Comparison of ENCODE assay signal across 24 cellular contexts in genomic region chr14:72243894-72244293, GRCh38.
A peak's percentile ranks its signal among the peaks of the same experiment; 100 is the strongest.
DNase-seq lines count a peak whose midpoint lies in the region; ATAC-seq, FAIRE-seq and TF ChIP-seq lines count a peak whose summit lies in the region.
"Had no signal": no experiment of that assay in that cellular context is flagged by ENCODE, and none has a peak within 500 bp of the region (broad histone marks: within the 10 kb centered on the region; RNA-seq: fewer than 3 reads in every experiment).

No MANE protein-coding gene starts in this region.

- intact Hi-C loops in Right ventricle myocardium inferior (cut with DNase I) (no loop called here), GM12878 (cut with micrococcal nuclease; ENCODE audit: unreplicated experiment) (no loop called here), left ventricle myocardium superior (cut with micrococcal nuclease) (no loop called here)

- POLR2A ChIA-PET in GM12878 (lab: Charles Lee), result interaction anchor here (1.0 kb wide), 1 partner anchor 48 kb away, joined by 3 read pairs; no protein-coding TSS in a partner anchor

- H2AFZ ChIP-seq in GM12878 (ENCODE audit: control insufficient read depth, low read depth, low read length), result no peak overlapping the region

- no peaks in the 10 kb centered on the region for H3K79me2 ChIP-seq in GM12878 (ENCODE audit: control insufficient read depth, insufficient read depth, low read length)

- CTCF ChIA-PET in GM12878 (lab: Yijun Ruan, JAX), result interaction anchor here (1.0 kb wide), 2 partner anchors 13 to 28 kb away, joined by 3 read pairs; no protein-coding TSS in a partner anchor

- H3K36me3 ChIP-seq in right atrium auricular region (no peaks in the 10 kb centered on the region), GM12878 (ENCODE audit: control insufficient read depth in 2 of 2, insufficient read depth in 2 of 2, low read length in 1 of 2) (no peaks in the 10 kb centered on the region)
- H3K36me3 ChIP-seq: BLaER1, Peyer's patch had no signal

- DNase-seq in Right ventricle myocardium inferior (ENCODE audit: missing footprints) (no peak), right atrium auricular region (ENCODE audit: low spot score) (no peak), GM12878 (ENCODE audit: low read depth, low spot score) (no peak), left ventricle myocardium superior (no peak), superior temporal gyrus (ENCODE audit: extremely low spot score) (peak; percentile 18)
- DNase-seq in effector CD4-positive, alpha-beta T cell, result no peak
- no peak for DNase-seq in stimulated activated CD4-positive, alpha-beta T cell treated with anti-CD3 and anti-CD28 coated beads, Interleukin-15, amount 100 ng/mL, for 24 hours
- DNase-seq: ACHN; Caco-2; CD4-positive, alpha-beta T cell; DMS 273 treated with DMSO at 0.1 percent for 48 hours; DMS79 treated with DMSO at 0.1 percent for 48 hours; HCEC 1CT; Karpas-422; MV-4-11; NCI-H1417; NCI-H187; NCI-H446; NCI-H526; Peyer's patch had no signal

- in situ Hi-C loops in GM12878 (cut with MboI), result no loop called here

- SMC1A ChIA-PET in GM12878 (lab: Charles Lee; ENCODE audit: uncharacterized antibody, unreplicated experiment), result interaction anchor here (0.6 to 1.5 kb wide), 5 partner anchors 23 to 120 kb away, joined by 3 to 4 read pairs (median 3); no protein-coding TSS in a partner anchor

- FAIRE-seq in GM12878 (lab: Jason Lieb, UNC), result no peak
- FAIRE-seq: GM12891 had no signal

- no peaks in the 10 kb centered on the region for H3K27me3 ChIP-seq in right atrium auricular region
- H3K27me3 ChIP-seq in GM12878 (replicated peaks in 1 of 2; ENCODE audit: control insufficient read depth in 2 of 2, insufficient read depth in 2 of 2, low read length in 1 of 2), result no peaks in the 10 kb centered on the region
- H3K27me3 ChIP-seq: BLaER1, Peyer's patch had no signal

- H3K9me3 ChIP-seq in right atrium auricular region, result no peaks in the 10 kb centered on the region
- no peaks in the 10 kb centered on the region for H3K9me3 ChIP-seq in GM12878 (replicated peaks; ENCODE audit: control insufficient read depth, insufficient read depth, low read length)
- H3K9me3 ChIP-seq: Caco-2, Peyer's patch had no signal

- TF ChIP-seq CTCF in right atrium auricular region (IDR thresholded peaks at IDR 0.05), result no peak
- TF ChIP-seq CTCF in GM12878 (IDR thresholded peaks at IDR 0.05 in 2 of 3, conservative IDR thresholded peaks at IDR 0.05 in 1 of 3; ENCODE audit: control insufficient read depth in 2 of 3, extremely low read depth in 1 of 3, insufficient read depth in 1 of 3, low read depth in 3 of 3, low read length in 3 of 3), result no peak

- 76% methylated on average over 2 of the region's 2 CpGs for WGBS in GM12878 (ENCODE audit: insufficient coverage, insufficient replicate concordance, low lambda C conversion rate, missing lambda C conversion rate)

- RAD21 ChIA-PET in GM12878 (lab: Charles Lee; ENCODE audit: unreplicated experiment), result interaction anchor here (0.7 to 0.9 kb wide), 3 partner anchors 13 to 621 kb away, joined by 3 read pairs; no protein-coding TSS in a partner anchor

- H3K9ac ChIP-seq in GM12878 (ENCODE audit: control insufficient read depth, insufficient read depth, low read length), result no peak overlapping the region
- H3K9ac ChIP-seq: BLaER1 had no signal

- no peak for TF ChIP-seq EP300 in GM12878 (IDR thresholded peaks at IDR 0.05; ENCODE audit: borderline replicate concordance in 1 of 2, control insufficient read depth in 1 of 2, low read depth in 2 of 2, low read length in 2 of 2)

- no peak for TF ChIP-seq RAD21 in GM12878 (IDR thresholded peaks at IDR 0.05; ENCODE audit: insufficient read depth, low read depth, low read length)

- H3K27ac ChIP-seq in right atrium auricular region (no peak overlapping the region), GM12878 (ENCODE audit: control insufficient read depth, insufficient read depth) (no peak overlapping the region)
- H3K27ac ChIP-seq: 22Rv1, BLaER1, Peyer's patch had no signal

- no TSS peak for BruUV-seq in GM12878 (replicated peaks; lab: Mats Ljungman, UMichigan)

- no peak overlapping the region for H3K4me2 ChIP-seq in GM12878 (ENCODE audit: control insufficient read depth, insufficient read depth)
- H3K4me2 ChIP-seq: BLaER1 had no signal

- peak; percentile 37 for ATAC-seq in Right ventricle myocardium inferior
- peak; percentile 61 for ATAC-seq in GM12878
- ATAC-seq in left ventricle myocardium superior, result peak; percentile 75
- no peak for ATAC-seq in HG02763 (IDR thresholded peaks at IDR 0.05; ENCODE audit: unreplicated experiment)

- no peak for TF ChIP-seq POLR2A in GM12878 (IDR thresholded peaks at IDR 0.05; ENCODE audit: low read depth, low read length)

- no peaks in the 10 kb centered on the region for H4K20me1 ChIP-seq in GM12878 (ENCODE audit: control insufficient read depth, insufficient read depth)
- H4K20me1 ChIP-seq: BLaER1 had no signal

- H3K4me3 ChIP-seq in right atrium auricular region (no peak overlapping the region), GM12878 (no peak overlapping the region)
- H3K4me3 ChIP-seq: BLaER1, Peyer's patch had no signal

- peaks cover 3 to 15% of the 10 kb centered on the region in 2 donors for H3K4me1 ChIP-seq in right atrium auricular region
- H3K4me1 ChIP-seq in GM12878 (ENCODE audit: control insufficient read depth, insufficient read depth, low read length), result no peaks in the 10 kb centered on the region
- H3K4me1 ChIP-seq: Caco-2, Peyer's patch had no signal

TF ChIP-seq in GM12878, 131 proteins besides CTCF, POLR2A, EP300 and RAD21:
- no peak for TF ChIP-seq BRCA1 (IDR thresholded peaks at IDR 0.05; ENCODE audit: low read depth, low read length)
- TF ChIP-seq, protein P1, sequence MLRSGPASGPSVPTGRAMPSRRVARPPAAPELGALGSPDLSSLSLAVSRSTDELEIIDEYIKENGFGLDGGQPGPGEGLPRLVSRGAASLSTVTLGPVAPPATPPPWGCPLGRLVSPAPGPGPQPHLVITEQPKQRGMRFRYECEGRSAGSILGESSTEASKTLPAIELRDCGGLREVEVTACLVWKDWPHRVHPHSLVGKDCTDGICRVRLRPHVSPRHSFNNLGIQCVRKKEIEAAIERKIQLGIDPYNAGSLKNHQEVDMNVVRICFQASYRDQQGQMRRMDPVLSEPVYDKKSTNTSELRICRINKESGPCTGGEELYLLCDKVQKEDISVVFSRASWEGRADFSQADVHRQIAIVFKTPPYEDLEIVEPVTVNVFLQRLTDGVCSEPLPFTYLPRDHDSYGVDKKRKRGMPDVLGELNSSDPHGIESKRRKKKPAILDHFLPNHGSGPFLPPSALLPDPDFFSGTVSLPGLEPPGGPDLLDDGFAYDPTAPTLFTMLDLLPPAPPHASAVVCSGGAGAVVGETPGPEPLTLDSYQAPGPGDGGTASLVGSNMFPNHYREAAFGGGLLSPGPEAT (IDR thresholded peaks at IDR 0.05; ENCODE audit: low read depth), result peak; percentile 55; the same call in 1 of the 2 replicates
- TF ChIP-seq NFIC (IDR thresholded peaks at IDR 0.05; ENCODE audit: low read depth, low read length), result peak; percentile 37; the same call in 1 of the 2 replicates
- no peak for TF ChIP-seq ZNF622 (IDR thresholded peaks at IDR 0.05)
- TF ChIP-seq JUNB (IDR thresholded peaks at IDR 0.05), result 0 out of 2 replicates have a peak, but pooled peaks have one; percentile 31
